Comparison of ENCODE assay signal across 8 cellular contexts in the genomic region with DNA sequence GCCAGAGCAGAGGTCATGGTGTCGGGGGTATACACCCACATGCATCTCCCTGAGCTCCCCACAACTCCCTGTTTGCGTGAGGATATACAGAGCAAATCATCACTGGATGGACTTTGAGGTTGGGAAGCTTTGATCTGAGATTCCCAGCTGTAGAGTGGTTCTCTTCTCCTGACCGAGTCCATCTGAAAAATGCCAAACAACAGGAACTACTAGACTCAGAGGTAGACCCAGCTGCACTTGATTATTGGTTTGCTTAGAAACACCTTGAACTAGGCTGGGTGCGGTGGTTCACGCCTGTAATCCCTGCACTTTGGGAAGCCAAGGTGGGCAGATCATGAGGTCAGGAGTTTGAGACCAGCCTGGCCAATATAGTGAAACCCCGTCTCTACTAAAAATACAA.
"Had no signal": no experiment of that assay in that cellular context is flagged by ENCODE, and none has a peak within 500 bp of the region (broad histone marks: within the 10 kb centered on the region; RNA-seq: fewer than 3 reads in every experiment).

No MANE protein-coding gene starts in this region.

- H3K36me3 ChIP-seq: HAP-1 had no signal

- H3K9me3 ChIP-seq: HAP-1 had no signal

- H3K4me3 ChIP-seq: HAP-1, K562 had no signal

- H3K4me1 ChIP-seq: HAP-1 had no signal

- DNase-seq: GOT3, H7, HFFc6, IMR-90 had no signal

- ATAC-seq: HCT116, K562 had no signal

- H3K27ac ChIP-seq: HL-60 had no signal

- FAIRE-seq: K562 had no signal
